ENCODE assay signal across 8 cellular contexts in the genomic region with DNA sequence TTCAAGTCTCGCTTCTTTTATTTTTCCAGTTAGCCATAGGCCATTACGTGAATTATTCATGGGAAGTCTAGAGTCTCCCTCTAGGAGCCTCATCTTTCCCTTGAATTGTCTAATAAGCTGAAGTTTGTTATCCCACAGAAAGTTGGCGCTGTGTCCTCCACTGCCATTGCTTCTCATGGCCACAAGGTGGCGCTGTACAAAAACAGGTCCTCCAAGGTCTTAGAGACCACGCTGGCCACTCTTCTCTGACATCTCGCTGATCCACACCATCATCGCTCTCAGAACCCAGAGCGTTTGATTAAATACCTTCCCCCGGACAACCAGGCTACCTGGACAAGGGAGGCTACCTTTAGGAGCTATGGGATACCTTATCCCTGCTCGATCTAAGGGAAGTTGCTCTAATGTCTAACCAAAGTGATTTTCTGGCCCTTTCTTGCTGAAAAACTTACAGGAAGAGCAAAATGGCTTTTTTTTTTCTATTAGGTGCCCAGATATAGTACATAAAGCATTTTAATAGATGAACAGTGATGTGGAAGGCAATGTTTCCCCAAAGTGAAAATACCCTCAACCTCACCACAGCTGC.
DNase-seq lines count a peak whose midpoint lies in the region; ATAC-seq and TF ChIP-seq lines count a peak whose summit lies in the region.

No MANE protein-coding gene starts in this region.

- H3K4me1 Mint-ChIP-seq in CD4-positive, alpha-beta T cell (ENCODE audit: low read depth) = no peaks in the 10 kb centered on the region

- no peaks in the 10 kb centered on the region for H3K36me3 ChIP-seq in SU-DHL-6 (ENCODE audit: low read length)
- no peaks in the 10 kb centered on the region for H3K36me3 ChIP-seq in lower lobe of right lung

- peak; percentile 50 for TF ChIP-seq CTCF in CD4-positive, alpha-beta T cell (IDR thresholded peaks at IDR 0.05)
- peak; percentile 96 for TF ChIP-seq CTCF in SU-DHL-6 (IDR thresholded peaks at IDR 0.05; ENCODE audit: insufficient read depth, low read length, poor library complexity, severe bottlenecking)
- TF ChIP-seq CTCF in lower lobe of right lung (IDR thresholded peaks at IDR 0.05) = peak; percentile 85

- CTCF ChIA-PET in CD4-positive, alpha-beta T cell (lab: Charles Lee) = interaction anchor here (1.0 to 1.3 kb wide), 2 partner anchors 9 to 31 kb away, joined by 4 to 5 read pairs; no protein-coding TSS in a partner anchor

- H3K4me3 ChIP-seq in SU-DHL-6 (ENCODE audit: insufficient read depth, low read length, poor library complexity, severe bottlenecking) (no peak overlapping the region), lower lobe of right lung (no peak overlapping the region)

- H3K4me1 ChIP-seq in lower lobe of right lung = no peaks in the 10 kb centered on the region

- POLR2A ChIA-PET in CD4-positive, alpha-beta T cell (lab: Charles Lee) = no interaction called here

- H3K9me3 ChIP-seq in CD4-positive, alpha-beta T cell (ENCODE audit: control insufficient read depth, low read length) = no peaks in the 10 kb centered on the region
- H3K9me3 ChIP-seq in SU-DHL-6 (ENCODE audit: insufficient read depth, low read length) (no peaks in the 10 kb centered on the region), lower lobe of right lung (no peaks in the 10 kb centered on the region)

- no peak overlapping the region for H3K27ac Mint-ChIP-seq in CD4-positive, alpha-beta T cell

- peaks cover 10% of the 10 kb centered on the region for H3K27me3 ChIP-seq in CD4-positive, alpha-beta T cell (ENCODE audit: control insufficient read depth, insufficient read depth, low read length)
- no peaks in the 10 kb centered on the region for H3K27me3 ChIP-seq in SU-DHL-6 (ENCODE audit: low read length)
- no peaks in the 10 kb centered on the region for H3K27me3 ChIP-seq in lower lobe of right lung (ENCODE audit: low read depth)

- H3K79me2 ChIP-seq in SU-DHL-6 (ENCODE audit: insufficient read depth, low read length) = no peaks in the 10 kb centered on the region

- H3K9ac ChIP-seq in SU-DHL-6 (ENCODE audit: low read length) = no peak overlapping the region

- H3K27ac ChIP-seq in CD4-positive, alpha-beta T cell (ENCODE audit: low read depth, low read length) = no peak overlapping the region
- H3K27ac ChIP-seq in SU-DHL-6 (ENCODE audit: low read depth, low read length) (no peak overlapping the region), lower lobe of right lung (no peak overlapping the region), substantia nigra (ENCODE audit: low read depth, low read length, poor library complexity, severe bottlenecking) (no peak overlapping the region)

- intact Hi-C loops in CD4-positive, alpha-beta T cell (cut with DNase I, micrococcal nuclease) = no loop called here
- intact Hi-C loops in lower lobe of right lung (cut with DNase I) = no loop called here

- H3K9me3 Mint-ChIP-seq in CD4-positive, alpha-beta T cell = no peaks in the 10 kb centered on the region

- no peaks in the 10 kb centered on the region for H3F3A ChIP-seq in SU-DHL-6 (ENCODE audit: insufficient read depth)

- H4K20me1 ChIP-seq in SU-DHL-6 (ENCODE audit: low read depth, low read length) = no peaks in the 10 kb centered on the region

- no peak for ATAC-seq in CD4-positive, alpha-beta T cell (ENCODE audit: poor library complexity)
- peak; percentile 51 to 78 for ATAC-seq in lower lobe of right lung
- ATAC-seq in GM19328 (IDR thresholded peaks at IDR 0.05; ENCODE audit: unreplicated experiment) = no peak

- H3K36me3 Mint-ChIP-seq in CD4-positive, alpha-beta T cell (ENCODE audit: low read depth) = no peaks in the 10 kb centered on the region

- DNase-seq in CD4-positive, alpha-beta T cell = peak in 4 of 10 experiments; percentile 1 to 13 (median 4)
- DNase-seq in GM19238 (ENCODE audit: insufficient read length, low spot score) (peak; percentile 36), M059J (ENCODE audit: low read depth) (peak; percentile 61), dermis blood vessel endothelial cell (peak; percentile 70), lower lobe of right lung (peak; percentile 46), substantia nigra (lab: John Stamatoyannopoulos, UW) (peak in 31 of 49 donors; percentile 0 to 39 (median 4))

- no peak overlapping the region for H3K4me2 ChIP-seq in SU-DHL-6 (ENCODE audit: low read depth, low read length, poor library complexity, severe bottlenecking)

- no peak overlapping the region for H3K4me3 Mint-ChIP-seq in CD4-positive, alpha-beta T cell

- H3K27me3 Mint-ChIP-seq in CD4-positive, alpha-beta T cell = peaks cover 26% of the 10 kb centered on the region

- no peaks in the 10 kb centered on the region for H3K9me2 ChIP-seq in SU-DHL-6 (replicated peaks; ENCODE audit: insufficient read depth, low read length)

- H2AFZ ChIP-seq in SU-DHL-6 (ENCODE audit: low read depth, low read length, severe bottlenecking) = no peak overlapping the region

Comparison
In these comparisons a context has a peak if more than half of its experiments do, and no peak if none do; other contexts are left out.
1. ATAC-seq: peak in lower lobe of right lung (2 of 2); none in CD4-positive, alpha-beta T cell (single experiment) and GM19328 (single experiment).
2. Peak in every context shown above with its lines, with median percentiles within 50 percentile points of each other: CTCF ChIP-seq.